18 cellular contexts compared by ENCODE assay signal in the genomic region with DNA sequence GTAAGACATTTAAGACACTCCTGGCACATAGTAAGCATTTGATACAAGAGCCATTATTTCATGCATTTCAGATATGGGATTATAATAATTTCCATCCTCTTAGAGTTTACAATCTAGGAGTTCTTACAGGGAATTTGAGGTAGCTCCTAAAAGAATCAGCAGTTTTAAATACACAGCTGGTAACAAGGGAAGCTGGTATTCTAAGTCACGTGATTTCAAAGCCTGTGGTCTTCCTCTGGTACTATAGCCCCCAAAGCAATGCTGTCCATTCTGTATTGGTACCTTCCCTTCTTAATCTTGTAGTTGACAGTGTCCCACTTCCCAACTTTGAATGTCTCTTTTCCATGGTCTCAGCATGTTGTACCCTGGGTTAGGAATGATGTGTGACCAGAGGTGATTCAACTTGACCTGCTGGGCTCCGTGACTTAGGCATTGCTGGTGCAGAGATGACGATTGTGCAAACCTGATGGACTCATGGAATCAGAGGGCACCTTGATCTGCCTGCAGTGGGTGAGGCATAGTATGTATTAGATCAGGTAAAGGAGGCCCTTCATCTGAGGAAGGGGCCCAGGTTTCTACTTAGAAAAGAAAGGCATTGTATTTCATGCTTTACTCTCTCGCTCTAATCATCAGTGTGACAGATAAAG.
DNase-seq lines count a peak whose midpoint lies in the region; ATAC-seq, FAIRE-seq and TF ChIP-seq lines count a peak whose summit lies in the region.
"Had no signal": no experiment of that assay in that cellular context is flagged by ENCODE, and none has a peak within 500 bp of the region (broad histone marks: within the 10 kb centered on the region; RNA-seq: fewer than 3 reads in every experiment).

No MANE protein-coding gene starts in this region.

- H3K4me1 ChIP-seq in Caco-2 (0 out of 2 replicates have a peak, but pooled peaks cover 10% of the 10 kb centered on the region), GM12878 (ENCODE audit: control insufficient read depth, insufficient read depth, low read length) (peaks cover 28% of the 10 kb centered on the region), colonic mucosa (no peaks in the 10 kb centered on the region)

- no peak for TF ChIP-seq POLR2A in GM12878 (IDR thresholded peaks at IDR 0.05; ENCODE audit: low read depth, low read length)

- no peak overlapping the region for H3K4me2 ChIP-seq in GM12878 (ENCODE audit: control insufficient read depth, insufficient read depth)
- H3K4me2 ChIP-seq: hepatocyte had no signal

- H3K36me3 ChIP-seq in Caco-2 (ENCODE audit: control insufficient read depth, insufficient read depth, low read length): no peaks in the 10 kb centered on the region
- no peaks in the 10 kb centered on the region for H3K36me3 ChIP-seq in GM12878 (ENCODE audit: control insufficient read depth in 2 of 2, insufficient read depth in 2 of 2, low read length in 1 of 2)
- no peaks in the 10 kb centered on the region for H3K36me3 ChIP-seq in colonic mucosa
- H3K36me3 ChIP-seq: brain microvascular endothelial cell, spleen had no signal

- TF ChIP-seq CTCF in CD4-positive, alpha-beta T cell (IDR thresholded peaks at IDR 0.05): no peak
- TF ChIP-seq CTCF in Caco-2 (IDR thresholded peaks at IDR 0.05; ENCODE audit: insufficient read depth in 1 of 2, low read depth in 1 of 2, low read length in 1 of 2, severe bottlenecking in 1 of 2, unreplicated experiment in 1 of 2) (no peak), GM12878 (IDR thresholded peaks at IDR 0.05 in 2 of 3, conservative IDR thresholded peaks at IDR 0.05 in 1 of 3; ENCODE audit: control insufficient read depth in 2 of 3, extremely low read depth in 1 of 3, insufficient read depth in 1 of 3, low read depth in 3 of 3, low read length in 3 of 3) (no peak), colonic mucosa (IDR thresholded peaks at IDR 0.05) (no peak)

- no peak overlapping the region for H3K9ac ChIP-seq in GM12878 (ENCODE audit: control insufficient read depth, insufficient read depth, low read length)
- H3K9ac ChIP-seq in colonic mucosa (ENCODE audit: low read depth in 2 of 2, low read length in 2 of 2): no peak overlapping the region

- DNase-seq in CD4-positive, alpha-beta T cell: no peak
- DNase-seq in Caco-2 (no peak), GM12878 (ENCODE audit: low read depth, low spot score) (no peak), naive B cell (no peak), DMS79 treated with DMSO at 0.1 percent for 48 hours (lab: John Stamatoyannopoulos, UW) (no peak), colonic mucosa (no peak), activated gamma-delta T cell (lab: John Stamatoyannopoulos, UW) (no peak)
- DNase-seq: activated naive CD4-positive, alpha-beta T cell treated with Interleukin-2 at 50 U/mL for 16 hours; brain microvascular endothelial cell; kidney; mucosa of descending colon; NCI-H1048; NCI-H526 treated with DMSO at 0.1 percent for 48 hours; spleen; stimulated activated naive CD4-positive, alpha-beta T cell had no signal

- peaks cover 79% of the 10 kb centered on the region for H3K4me1 Mint-ChIP-seq in CD4-positive, alpha-beta T cell (ENCODE audit: low read depth)
- peaks cover 26% of the 10 kb centered on the region for H3K4me1 Mint-ChIP-seq in Caco-2 (ENCODE audit: low read depth, unreplicated experiment)
- H3K4me1 Mint-ChIP-seq in naive B cell: peaks cover 54 to 81% (median 81%) of the 10 kb centered on the region in 3 donors

- H3K27ac ChIP-seq in CD4-positive, alpha-beta T cell (ENCODE audit: low read depth, low read length): no peak overlapping the region
- H3K27ac ChIP-seq in GM12878 (ENCODE audit: control insufficient read depth, insufficient read depth) (no peak overlapping the region), colonic mucosa (no peak overlapping the region)
- H3K27ac ChIP-seq: brain microvascular endothelial cell, hepatocyte, spleen had no signal

- TF ChIP-seq RAD21 in GM12878 (IDR thresholded peaks at IDR 0.05; ENCODE audit: insufficient read depth, low read depth, low read length): no peak

- TF ChIP-seq EP300 in GM12878 (IDR thresholded peaks at IDR 0.05; ENCODE audit: borderline replicate concordance in 1 of 2, control insufficient read depth in 1 of 2, low read depth in 2 of 2, low read length in 2 of 2): no peak

- no peak for FAIRE-seq in GM12878 (lab: Jason Lieb, UNC)
- FAIRE-seq: kidney, RCC 7860 had no signal

- ATAC-seq in CD4-positive, alpha-beta T cell (ENCODE audit: poor library complexity): no peak
- ATAC-seq in GM12878 (no peak), naive B cell (ENCODE audit: low read depth in 2 of 2) (no peak)
- ATAC-seq: mucosa of descending colon had no signal

- peaks cover 9% of the 10 kb centered on the region; the same call in 1 of the 2 replicates for H4K20me1 ChIP-seq in GM12878 (ENCODE audit: control insufficient read depth, insufficient read depth)

- H3K27ac Mint-ChIP-seq in CD4-positive, alpha-beta T cell: peak overlapping the region; percentile 35
- H3K27ac Mint-ChIP-seq in Caco-2 (ENCODE audit: unreplicated experiment): peak overlapping the region; percentile 8
- H3K27ac Mint-ChIP-seq in naive B cell: peak overlapping the region in 4 of 6 donors; percentile 58 to 93 (median 69)
- H3K27ac Mint-ChIP-seq: type B pancreatic cell had no signal

- intact Hi-C loops in CD4-positive, alpha-beta T cell (cut with DNase I, micrococcal nuclease): no loop called here
- intact Hi-C loops in Caco-2 (cut with micrococcal nuclease; ENCODE audit: unreplicated experiment): no loop called here
- intact Hi-C loops in GM12878 (cut with micrococcal nuclease; ENCODE audit: unreplicated experiment): no loop called here
- intact Hi-C loops in colonic mucosa (cut with DNase I): no loop called here

- RAD21 ChIA-PET in GM12878 (lab: Charles Lee; ENCODE audit: unreplicated experiment): interaction anchor here (1.0 to 7.9 kb wide), 6 partner anchors 15 to 207 kb away, joined by 4 to 75 read pairs (median 6); no protein-coding TSS in a partner anchor

- CTCF ChIA-PET in CD4-positive, alpha-beta T cell (lab: Charles Lee): interaction anchor here (3.5 kb wide), 1 partner anchor 207 kb away, joined by 16 read pairs; no protein-coding TSS in a partner anchor
- CTCF ChIA-PET in Caco-2 (lab: Charles Lee) (no interaction called here), GM12878 (lab: Yijun Ruan, JAX) (interaction anchor here (0.7 to 10.4 kb wide), 9 partner anchors 9 to 227 kb away, joined by 3 to 170 read pairs (median 19); no protein-coding TSS in a partner anchor)

- in situ Hi-C loops in GM12878 (cut with MboI): no loop called here

- SMC1A ChIA-PET in GM12878 (lab: Charles Lee; ENCODE audit: uncharacterized antibody, unreplicated experiment): interaction anchor here (0.8 to 11.7 kb wide), 10 partner anchors 10 to 207 kb away, joined by 3 to 147 read pairs (median 4); no protein-coding TSS in a partner anchor

- no peak overlapping the region for H2AFZ ChIP-seq in GM12878 (ENCODE audit: control insufficient read depth, low read depth, low read length)
- H2AFZ ChIP-seq: hepatocyte had no signal

- H3K4me3 Mint-ChIP-seq in CD4-positive, alpha-beta T cell: no peak overlapping the region
- H3K4me3 Mint-ChIP-seq in Caco-2 (ENCODE audit: unreplicated experiment) (no peak overlapping the region), naive B cell (no peak overlapping the region)
- H3K4me3 Mint-ChIP-seq: type B pancreatic cell had no signal

- peaks cover 11% of the 10 kb centered on the region for H3K79me2 ChIP-seq in GM12878 (ENCODE audit: control insufficient read depth, insufficient read depth, low read length)

- H3K4me3 ChIP-seq in Caco-2 (ENCODE audit: low read depth, low read length) (no peak overlapping the region), GM12878 (no peak overlapping the region), colonic mucosa (no peak overlapping the region)
- H3K4me3 ChIP-seq: hepatocyte, mucosa of descending colon, spleen had no signal

- no peaks in the 10 kb centered on the region for H3K27me3 Mint-ChIP-seq in CD4-positive, alpha-beta T cell
- H3K27me3 Mint-ChIP-seq in Caco-2 (ENCODE audit: insufficient read depth, unreplicated experiment): no peaks in the 10 kb centered on the region
- H3K27me3 Mint-ChIP-seq in naive B cell: no peaks in the 10 kb centered on the region
- H3K27me3 Mint-ChIP-seq: type B pancreatic cell had no signal

- H3K36me3 Mint-ChIP-seq in CD4-positive, alpha-beta T cell (ENCODE audit: low read depth): no peaks in the 10 kb centered on the region
- peaks cover 6% of the 10 kb centered on the region for H3K36me3 Mint-ChIP-seq in Caco-2 (ENCODE audit: insufficient read depth, unreplicated experiment)
- H3K36me3 Mint-ChIP-seq in naive B cell: no peaks in the 10 kb centered on the region
- H3K36me3 Mint-ChIP-seq: type B pancreatic cell had no signal

- 54% methylated on average over 4 of the region's 4 CpGs for WGBS in GM12878 (ENCODE audit: insufficient coverage, insufficient replicate concordance, low lambda C conversion rate, missing lambda C conversion rate)

- POLR2A ChIA-PET in CD4-positive, alpha-beta T cell (lab: Charles Lee): no interaction called here
- POLR2A ChIA-PET in Caco-2 (lab: Charles Lee): no interaction called here
- POLR2A ChIA-PET in GM12878 (lab: Charles Lee): interaction anchor here (0.9 kb wide), 1 partner anchor 12 kb away, joined by 3 read pairs; no protein-coding TSS in a partner anchor

- no TSS peak for BruUV-seq in Caco-2 (replicated peaks; lab: Mats Ljungman, UMichigan)
- BruUV-seq in GM12878 (replicated peaks; lab: Mats Ljungman, UMichigan): no TSS peak

- no peaks in the 10 kb centered on the region for H3K9me3 ChIP-seq in CD4-positive, alpha-beta T cell (ENCODE audit: control insufficient read depth, low read length)
- H3K9me3 ChIP-seq in Caco-2 (no peaks in the 10 kb centered on the region), GM12878 (replicated peaks; ENCODE audit: control insufficient read depth, insufficient read depth, low read length) (no peaks in the 10 kb centered on the region), colonic mucosa (no peaks in the 10 kb centered on the region)
- H3K9me3 ChIP-seq: mucosa of descending colon, spleen had no signal

- no peaks in the 10 kb centered on the region for H3K9me3 Mint-ChIP-seq in CD4-positive, alpha-beta T cell
- H3K9me3 Mint-ChIP-seq in Caco-2 (ENCODE audit: unreplicated experiment): no peaks in the 10 kb centered on the region
- H3K9me3 Mint-ChIP-seq in naive B cell: no peaks in the 10 kb centered on the region
- H3K9me3 Mint-ChIP-seq: type B pancreatic cell had no signal

- no peaks in the 10 kb centered on the region for H3K27me3 ChIP-seq in CD4-positive, alpha-beta T cell (ENCODE audit: control insufficient read depth, insufficient read depth, low read length)
- H3K27me3 ChIP-seq in Caco-2 (replicated peaks; ENCODE audit: control insufficient read depth, insufficient read depth, low read length) (no peaks in the 10 kb centered on the region), GM12878 (replicated peaks in 1 of 2; ENCODE audit: control insufficient read depth in 2 of 2, insufficient read depth in 2 of 2, low read length in 1 of 2) (no peaks in the 10 kb centered on the region), colonic mucosa (no peaks in the 10 kb centered on the region)
- H3K27me3 ChIP-seq: brain microvascular endothelial cell, hepatocyte, spleen had no signal

TF ChIP-seq in GM12878, 131 proteins besides CTCF, POLR2A, EP300 and RAD21:
- TF ChIP-seq MYC (IDR thresholded peaks at IDR 0.05; ENCODE audit: insufficient read depth, insufficient read length, insufficient replicate concordance, low read length, severe bottlenecking) (no peak), RAD51 (IDR thresholded peaks at IDR 0.05) (peak; percentile 56; the same call in 1 of the 2 replicates), POLR2AphosphoS2 (IDR thresholded peaks at IDR 0.05; ENCODE audit: low read depth, low read length) (no peak)

Comparison
In these comparisons a context has a peak if more than half of its experiments do, and no peak if none do; other contexts are left out.
1. H3K27ac Mint-ChIP-seq: peak in every context shown above with its lines; median percentile 69 in naive B cell; 35 in CD4-positive, alpha-beta T cell; 8 in Caco-2.